In genomic region chr1:39575191-39576015, GRCh38 we compare ENCODE assay signal across 1 cellular context.
TF ChIP-seq lines count a peak whose summit lies in the region.

No MANE protein-coding gene starts in this region.

TF ChIP-seq in HepG2, 621 proteins besides CTCF, POLR2A, EP300 and RAD21 (continued from another document and continues in another):
- TF ChIP-seq ZNF234 (CRISPR knock-in tag; conservative IDR thresholded peaks at IDR 0.05) (no peak), ZNF629 (CRISPR knock-in tag; conservative IDR thresholded peaks at IDR 0.05) (no peak), POLR2AphosphoS5 (IDR thresholded peaks at IDR 0.05; ENCODE audit: low read depth, low read length) (no peak), ZNF616 (CRISPR knock-in tag; IDR thresholded peaks at IDR 0.05; ENCODE audit: low read depth) (no peak), NFKB2 (CRISPR knock-in tag; IDR thresholded peaks at IDR 0.05; ENCODE audit: borderline replicate concordance) (0 out of 2 replicates have a peak, but pooled peaks have one; percentile 54), ZXDC (CRISPR knock-in tag; IDR thresholded peaks at IDR 0.05) (no peak), HDAC1 (CRISPR knock-in tag; IDR thresholded peaks at IDR 0.05) (peak; percentile 24), ZKSCAN5 (CRISPR knock-in tag; IDR thresholded peaks at IDR 0.05) (no peak), TMF1 (CRISPR knock-in tag; IDR thresholded peaks at IDR 0.05; ENCODE audit: low read depth) (no peak), WIZ (CRISPR knock-in tag; IDR thresholded peaks at IDR 0.05) (no peak), KMT2B (CRISPR knock-in tag; IDR thresholded peaks at IDR 0.05) (no peak), ZNF792 (CRISPR knock-in tag; IDR thresholded peaks at IDR 0.05) (no peak), ZNF224 (CRISPR knock-in tag; IDR thresholded peaks at IDR 0.05) (no peak), SP5 (CRISPR knock-in tag; IDR thresholded peaks at IDR 0.05; ENCODE audit: borderline replicate concordance, low read depth) (no peak), NCOA2 (CRISPR knock-in tag; IDR thresholded peaks at IDR 0.05) (no peak), ZNF317 (CRISPR knock-in tag; IDR thresholded peaks at IDR 0.05) (no peak), KDM5B (CRISPR knock-in tag; IDR thresholded peaks at IDR 0.05; ENCODE audit: borderline replicate concordance) (no peak), HOXA9 (CRISPR knock-in tag; IDR thresholded peaks at IDR 0.05; ENCODE audit: borderline replicate concordance) (no peak), ZBTB10 (CRISPR knock-in tag; IDR thresholded peaks at IDR 0.05; ENCODE audit: borderline replicate concordance) (no peak), PITX1 (CRISPR knock-in tag; IDR thresholded peaks at IDR 0.05) (no peak), ZNF704 (CRISPR knock-in tag; IDR thresholded peaks at IDR 0.05; ENCODE audit: borderline replicate concordance) (no peak), SRSF4 (IDR thresholded peaks at IDR 0.05; ENCODE audit: low read depth, low read length, poor library complexity, severe bottlenecking) (no peak), MAFF (IDR thresholded peaks at IDR 0.05; ENCODE audit: low read depth, low read length) (no peak), SRY (CRISPR knock-in tag; IDR thresholded peaks at IDR 0.05) (0 out of 2 replicates have a peak, but pooled peaks have one; percentile 32), ZNF839 (CRISPR knock-in tag; IDR thresholded peaks at IDR 0.05; ENCODE audit: borderline replicate concordance) (no peak), ZMYM4 (CRISPR knock-in tag; IDR thresholded peaks at IDR 0.05) (peak; percentile 45; the same call in 1 of the 2 replicates), PRMT3 (CRISPR knock-in tag; IDR thresholded peaks at IDR 0.05; ENCODE audit: borderline replicate concordance, low read depth) (no peak), NFYC (CRISPR knock-in tag; IDR thresholded peaks at IDR 0.05) (no peak), ZNF180 (CRISPR knock-in tag; IDR thresholded peaks at IDR 0.05; ENCODE audit: borderline replicate concordance, low read depth) (no peak), CCAR2 (optimal IDR thresholded peaks at IDR 0.05; ENCODE audit: low read depth, low read length) (no peak), KLF11 (CRISPR knock-in tag; IDR thresholded peaks at IDR 0.05) (no peak), CBX5 (CRISPR knock-in tag; IDR thresholded peaks at IDR 0.05; ENCODE audit: borderline replicate concordance) (no peak), ZZZ3 (CRISPR knock-in tag; IDR thresholded peaks at IDR 0.05; ENCODE audit: borderline replicate concordance) (no peak), ZBTB8A (CRISPR knock-in tag; IDR thresholded peaks at IDR 0.05; ENCODE audit: borderline replicate concordance, low read depth) (no peak), ELF3 (CRISPR knock-in tag; IDR thresholded peaks at IDR 0.05) (no peak), ARNTL (CRISPR knock-in tag; IDR thresholded peaks at IDR 0.05) (no peak), HOXA5 (CRISPR knock-in tag; IDR thresholded peaks at IDR 0.05) (no peak), MAFK (conservative IDR thresholded peaks at IDR 0.05 in 1 of 2, IDR thresholded peaks at IDR 0.05 in 1 of 2; ENCODE audit: low read length in 2 of 2) (no peak), ISX (CRISPR knock-in tag; conservative IDR thresholded peaks at IDR 0.05) (no peak), IRF9 (CRISPR knock-in tag; IDR thresholded peaks at IDR 0.05; ENCODE audit: borderline replicate concordance) (no peak), NR2F2 (IDR thresholded peaks at IDR 0.05; ENCODE audit: borderline replicate concordance, low read depth) (no peak), NCOA1 (CRISPR knock-in tag; IDR thresholded peaks at IDR 0.05) (no peak), ZNF598 (CRISPR knock-in tag; IDR thresholded peaks at IDR 0.05; ENCODE audit: borderline replicate concordance) (no peak)
- TF ChIP-seq, protein P1, sequence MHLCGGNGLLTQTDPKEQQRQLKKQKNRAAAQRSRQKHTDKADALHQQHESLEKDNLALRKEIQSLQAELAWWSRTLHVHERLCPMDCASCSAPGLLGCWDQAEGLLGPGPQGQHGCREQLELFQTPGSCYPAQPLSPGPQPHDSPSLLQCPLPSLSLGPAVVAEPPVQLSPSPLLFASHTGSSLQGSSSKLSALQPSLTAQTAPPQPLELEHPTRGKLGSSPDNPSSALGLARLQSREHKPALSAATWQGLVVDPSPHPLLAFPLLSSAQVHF (CRISPR knock-in tag; IDR thresholded peaks at IDR 0.05): no peak
- TF ChIP-seq, protein P2, sequence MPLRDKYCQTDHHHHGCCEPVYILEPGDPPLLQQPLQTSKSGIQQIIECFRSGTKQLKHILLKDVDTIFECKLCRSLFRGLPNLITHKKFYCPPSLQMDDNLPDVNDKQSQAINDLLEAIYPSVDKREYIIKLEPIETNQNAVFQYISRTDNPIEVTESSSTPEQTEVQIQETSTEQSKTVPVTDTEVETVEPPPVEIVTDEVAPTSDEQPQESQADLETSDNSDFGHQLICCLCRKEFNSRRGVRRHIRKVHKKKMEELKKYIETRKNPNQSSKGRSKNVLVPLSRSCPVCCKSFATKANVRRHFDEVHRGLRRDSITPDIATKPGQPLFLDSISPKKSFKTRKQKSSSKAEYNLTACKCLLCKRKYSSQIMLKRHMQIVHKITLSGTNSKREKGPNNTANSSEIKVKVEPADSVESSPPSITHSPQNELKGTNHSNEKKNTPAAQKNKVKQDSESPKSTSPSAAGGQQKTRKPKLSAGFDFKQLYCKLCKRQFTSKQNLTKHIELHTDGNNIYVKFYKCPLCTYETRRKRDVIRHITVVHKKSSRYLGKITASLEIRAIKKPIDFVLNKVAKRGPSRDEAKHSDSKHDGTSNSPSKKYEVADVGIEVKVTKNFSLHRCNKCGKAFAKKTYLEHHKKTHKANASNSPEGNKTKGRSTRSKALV (CRISPR knock-in tag; IDR thresholded peaks at IDR 0.05): no peak
- TF ChIP-seq, protein P3, sequence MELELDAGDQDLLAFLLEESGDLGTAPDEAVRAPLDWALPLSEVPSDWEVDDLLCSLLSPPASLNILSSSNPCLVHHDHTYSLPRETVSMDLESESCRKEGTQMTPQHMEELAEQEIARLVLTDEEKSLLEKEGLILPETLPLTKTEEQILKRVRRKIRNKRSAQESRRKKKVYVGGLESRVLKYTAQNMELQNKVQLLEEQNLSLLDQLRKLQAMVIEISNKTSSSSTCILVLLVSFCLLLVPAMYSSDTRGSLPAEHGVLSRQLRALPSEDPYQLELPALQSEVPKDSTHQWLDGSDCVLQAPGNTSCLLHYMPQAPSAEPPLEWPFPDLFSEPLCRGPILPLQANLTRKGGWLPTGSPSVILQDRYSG (CRISPR knock-in tag; IDR thresholded peaks at IDR 0.05): no peak
- TF ChIP-seq, protein P4, sequence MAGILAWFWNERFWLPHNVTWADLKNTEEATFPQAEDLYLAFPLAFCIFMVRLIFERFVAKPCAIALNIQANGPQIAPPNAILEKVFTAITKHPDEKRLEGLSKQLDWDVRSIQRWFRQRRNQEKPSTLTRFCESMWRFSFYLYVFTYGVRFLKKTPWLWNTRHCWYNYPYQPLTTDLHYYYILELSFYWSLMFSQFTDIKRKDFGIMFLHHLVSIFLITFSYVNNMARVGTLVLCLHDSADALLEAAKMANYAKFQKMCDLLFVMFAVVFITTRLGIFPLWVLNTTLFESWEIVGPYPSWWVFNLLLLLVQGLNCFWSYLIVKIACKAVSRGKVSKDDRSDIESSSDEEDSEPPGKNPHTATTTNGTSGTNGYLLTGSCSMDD (CRISPR knock-in tag; IDR thresholded peaks at IDR 0.05): no peak
- TF ChIP-seq, protein P5, sequence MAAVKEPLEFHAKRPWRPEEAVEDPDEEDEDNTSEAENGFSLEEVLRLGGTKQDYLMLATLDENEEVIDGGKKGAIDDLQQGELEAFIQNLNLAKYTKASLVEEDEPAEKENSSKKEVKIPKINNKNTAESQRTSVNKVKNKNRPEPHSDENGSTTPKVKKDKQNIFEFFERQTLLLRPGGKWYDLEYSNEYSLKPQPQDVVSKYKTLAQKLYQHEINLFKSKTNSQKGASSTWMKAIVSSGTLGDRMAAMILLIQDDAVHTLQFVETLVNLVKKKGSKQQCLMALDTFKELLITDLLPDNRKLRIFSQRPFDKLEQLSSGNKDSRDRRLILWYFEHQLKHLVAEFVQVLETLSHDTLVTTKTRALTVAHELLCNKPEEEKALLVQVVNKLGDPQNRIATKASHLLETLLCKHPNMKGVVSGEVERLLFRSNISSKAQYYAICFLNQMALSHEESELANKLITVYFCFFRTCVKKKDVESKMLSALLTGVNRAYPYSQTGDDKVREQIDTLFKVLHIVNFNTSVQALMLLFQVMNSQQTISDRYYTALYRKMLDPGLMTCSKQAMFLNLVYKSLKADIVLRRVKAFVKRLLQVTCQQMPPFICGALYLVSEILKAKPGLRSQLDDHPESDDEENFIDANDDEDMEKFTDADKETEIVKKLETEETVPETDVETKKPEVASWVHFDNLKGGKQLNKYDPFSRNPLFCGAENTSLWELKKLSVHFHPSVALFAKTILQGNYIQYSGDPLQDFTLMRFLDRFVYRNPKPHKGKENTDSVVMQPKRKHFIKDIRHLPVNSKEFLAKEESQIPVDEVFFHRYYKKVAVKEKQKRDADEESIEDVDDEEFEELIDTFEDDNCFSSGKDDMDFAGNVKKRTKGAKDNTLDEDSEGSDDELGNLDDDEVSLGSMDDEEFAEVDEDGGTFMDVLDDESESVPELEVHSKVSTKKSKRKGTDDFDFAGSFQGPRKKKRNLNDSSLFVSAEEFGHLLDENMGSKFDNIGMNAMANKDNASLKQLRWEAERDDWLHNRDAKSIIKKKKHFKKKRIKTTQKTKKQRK (IDR thresholded peaks at IDR 0.05; ENCODE audit: low read length): no peak
